In the genomic region with DNA sequence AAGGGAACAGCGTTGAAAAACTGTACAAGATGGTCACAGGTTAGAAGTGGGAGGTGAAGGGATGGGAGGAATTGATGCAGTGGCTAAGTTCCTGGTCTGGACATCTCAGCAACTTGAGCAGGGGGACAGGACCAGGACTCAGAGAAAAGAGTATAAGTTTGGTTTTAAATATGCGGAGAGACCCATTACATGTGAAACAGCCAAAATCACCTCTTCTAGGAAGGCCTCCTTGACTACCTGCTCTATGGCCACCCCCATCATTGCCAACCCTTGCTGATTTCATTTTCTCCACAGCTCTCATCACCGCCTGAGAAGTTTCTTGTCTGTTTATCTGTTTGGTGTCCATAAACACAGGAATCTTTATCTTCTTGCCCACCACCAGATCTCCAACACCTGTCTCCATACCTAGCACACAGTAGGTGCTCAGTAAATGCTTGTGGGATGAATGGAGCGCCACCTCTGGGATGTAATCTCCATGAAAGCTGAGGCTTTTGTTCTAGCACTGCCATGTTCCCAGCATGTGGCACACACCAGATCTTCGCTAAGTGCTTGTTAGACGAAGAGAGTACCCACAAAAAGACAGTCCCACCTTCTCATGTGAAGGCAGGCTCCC, we compare ENCODE assay signal across 2 cellular contexts.
TF ChIP-seq lines count a peak whose summit lies in the region.

No MANE protein-coding gene starts in this region.

TF ChIP-seq in A549, 52 proteins besides CTCF, POLR2A, EP300 and RAD21:
- TF ChIP-seq ZNF302 (CRISPR knock-in tag; IDR thresholded peaks at IDR 0.05) (no peak), CBX2 (IDR thresholded peaks at IDR 0.05; ENCODE audit: borderline replicate concordance, low read depth) (no peak), GATA3 (IDR thresholded peaks at IDR 0.05; ENCODE audit: borderline replicate concordance) (no peak), HEYL (CRISPR knock-in tag; IDR thresholded peaks at IDR 0.05) (no peak), ZFP36 (IDR thresholded peaks at IDR 0.05; ENCODE audit: borderline replicate concordance, partially characterized antibody) (peak; percentile 26)
- TF ChIP-seq, protein P1, sequence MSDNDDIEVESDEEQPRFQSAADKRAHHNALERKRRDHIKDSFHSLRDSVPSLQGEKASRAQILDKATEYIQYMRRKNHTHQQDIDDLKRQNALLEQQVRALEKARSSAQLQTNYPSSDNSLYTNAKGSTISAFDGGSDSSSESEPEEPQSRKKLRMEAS (IDR thresholded peaks at IDR 0.05) = no peak

TF ChIP-seq in K562, 482 proteins besides CTCF, POLR2A, EP300 and RAD21:
- no peak for TF ChIP-seq NFE2 (IDR thresholded peaks at IDR 0.05; ENCODE audit: low read depth)
- TF ChIP-seq JUND (IDR thresholded peaks at IDR 0.05; ENCODE audit: borderline replicate concordance, low read depth, low read length) = no peak
- TF ChIP-seq JUND (tag; IDR thresholded peaks at IDR 0.05; ENCODE audit: borderline replicate concordance, low read depth, low read length) = no peak
- no peak for TF ChIP-seq ATF1 (CRISPR knock-in tag; IDR thresholded peaks at IDR 0.05)
- no peak for TF ChIP-seq ATF1 (tag; IDR thresholded peaks at IDR 0.05)
- no peak for TF ChIP-seq GABPB2 (CRISPR knock-in tag; conservative IDR thresholded peaks at IDR 0.05)
- TF ChIP-seq NR2F6 (CRISPR knock-in tag; IDR thresholded peaks at IDR 0.05) = no peak
- TF ChIP-seq MIER1 (IDR thresholded peaks at IDR 0.05; ENCODE audit: low read depth) = no peak
- peak; percentile 92 for TF ChIP-seq ZKSCAN1 (IDR thresholded peaks at IDR 0.05; ENCODE audit: low read depth, low read length)
- TF ChIP-seq BACH1 (tag; IDR thresholded peaks at IDR 0.05) = no peak
- no peak for TF ChIP-seq TARDBP (IDR thresholded peaks at IDR 0.05)
- TF ChIP-seq WHSC1 (IDR thresholded peaks at IDR 0.05; ENCODE audit: low read length) = no peak
- no peak for TF ChIP-seq KAT2B (IDR thresholded peaks at IDR 0.05; ENCODE audit: low read depth, low read length)
- peak; percentile 77 for TF ChIP-seq ZFP36 (IDR thresholded peaks at IDR 0.05; ENCODE audit: low read depth, low read length, partially characterized antibody)
- TF ChIP-seq RBM25 (IDR thresholded peaks at IDR 0.05; ENCODE audit: low read depth, low read length, severe bottlenecking) = peak; percentile 80
- TF ChIP-seq TRIM28 (IDR thresholded peaks at IDR 0.05) = no peak
